In genomic region chr3:142923694-142924093, GRCh38 we compare ENCODE assay signal across 9 cellular contexts. TPM values are rescaled to one million over a fixed set of nuclear protein-coding genes. Genes with fewer than 3 reads are reported as not detected.
"Had no signal": no experiment of that assay in that cellular context is flagged by ENCODE, and none has a peak within 500 bp of the region (broad histone marks: within the 10 kb centered on the region; RNA-seq: fewer than 3 reads in every experiment).

No MANE protein-coding gene starts in this region.

- H3K4me1 Mint-ChIP-seq: IgD-negative memory B cell had no signal

- H3K27ac ChIP-seq: HL-60, KMS-11 had no signal

- H3K4me2 ChIP-seq: KMS-11 had no signal

- H3K4me3 Mint-ChIP-seq: IgD-negative memory B cell had no signal

- H3K9ac ChIP-seq: KMS-11 had no signal

- H3K27ac Mint-ChIP-seq: IgD-negative memory B cell had no signal

- FAIRE-seq: HTR-8/SVneo had no signal

- H3K36me3 Mint-ChIP-seq: IgD-negative memory B cell had no signal

- DNase-seq: IMR-90, KBM-7, KG1 had no signal

RNA-seq across cellular contexts. Expression of gene PCOLCE2, which starts 34.8 kb away (rescaled TPM):
- polyA plus RNA-seq: IgD-negative memory B cell had no signal

RNA-seq across cellular contexts. Expression of gene PAQR9, which starts 39.8 kb away (rescaled TPM):
- total RNA-seq: HT-29, HT1080, IMR-90 had no signal
- polyA plus RNA-seq: IgD-negative memory B cell had no signal
